In genomic region chr2:75560022-75560767, GRCh38 we compare ENCODE assay signal across 8 cellular contexts.
A peak's percentile ranks its signal among the peaks of the same experiment; 100 is the strongest.
DNase-seq lines count a peak whose midpoint lies in the region; ATAC-seq lines count a peak whose summit lies in the region.

No MANE protein-coding gene starts in this region.

- H3K9me3 Mint-ChIP-seq in stimulated activated naive B cell treated with anti-CD40 and anti-IgM and Interleukin-4, amounts not matched to agents 10 μg/mL and 1 μg/mL and 100 μg/mL, for 72 hours = no peaks in the 10 kb centered on the region

- DNase-seq in adipocyte (ENCODE audit: low read depth) (peak; percentile 66), activated gamma-delta T cell treated with Interleukin-2 at 50 U/mL for 16 hours (no peak)
- no peak for DNase-seq in stimulated activated naive B cell treated with anti-CD40 and anti-IgM and Interleukin-4, amounts not matched to agents 10 μg/mL and 1 μg/mL and 100 μg/mL, for 72 hours
- no peak for DNase-seq in activated CD4-positive, CD25-positive, alpha-beta regulatory T cell (lab: John Stamatoyannopoulos, UW)

- H3K4me1 ChIP-seq in adipocyte (ENCODE audit: control insufficient read depth, insufficient read depth, low read length) (peaks cover 17% of the 10 kb centered on the region), iPS-20b (ENCODE audit: insufficient read depth, low read length) (peaks cover 13% of the 10 kb centered on the region)

- H3K4me1 Mint-ChIP-seq in stimulated activated naive B cell treated with anti-CD40 and anti-IgM and Interleukin-4, amounts not matched to agents 10 μg/mL and 1 μg/mL and 100 μg/mL, for 72 hours = peaks cover 6 to 15% of the 10 kb centered on the region in 2 donors

- ATAC-seq in HG03354 (IDR thresholded peaks at IDR 0.05; ENCODE audit: poor library complexity, severe bottlenecking, unreplicated experiment) = peak; percentile 57
- ATAC-seq in stimulated activated naive B cell treated with anti-CD40 and anti-IgM and Interleukin-4, amounts not matched to agents 10 μg/mL and 1 μg/mL and 100 μg/mL, for 72 hours (replicated peaks) = peak; percentile 42 to 50
- no peak for ATAC-seq in HG02840 (IDR thresholded peaks at IDR 0.05; ENCODE audit: low FRiP score, unreplicated experiment)

- no peaks in the 10 kb centered on the region for H3K27me3 ChIP-seq in adipocyte (replicated peaks; ENCODE audit: control insufficient read depth, insufficient read depth, low read length)
- peaks cover 42% of the 10 kb centered on the region for H3K27me3 ChIP-seq in iPS-20b (ENCODE audit: insufficient read depth, low read length)

- H3K36me3 ChIP-seq in adipocyte (ENCODE audit: control insufficient read depth, insufficient read depth, low read length, severe bottlenecking) = no peaks in the 10 kb centered on the region
- no peaks in the 10 kb centered on the region for H3K36me3 ChIP-seq in iPS-20b (ENCODE audit: insufficient read depth, low read depth, low read length)

- no peak overlapping the region for H3K27ac ChIP-seq in iPS-20b (ENCODE audit: low read length)

- H3K27ac Mint-ChIP-seq in stimulated activated naive B cell treated with anti-CD40 and anti-IgM and Interleukin-4, amounts not matched to agents 10 μg/mL and 1 μg/mL and 100 μg/mL, for 72 hours = no peak overlapping the region

- H3K4me3 ChIP-seq in GM08714 (ENCODE audit: low read length) (peak overlapping the region; percentile 48; the same call in 1 of the 2 replicates), adipocyte (ENCODE audit: low read length) (peak overlapping the region; percentile 81), iPS-20b (ENCODE audit: low read length) (peak overlapping the region; percentile 81)

- no peaks in the 10 kb centered on the region for H3K36me3 Mint-ChIP-seq in stimulated activated naive B cell treated with anti-CD40 and anti-IgM and Interleukin-4, amounts not matched to agents 10 μg/mL and 1 μg/mL and 100 μg/mL, for 72 hours

- H3K4me3 Mint-ChIP-seq in stimulated activated naive B cell treated with anti-CD40 and anti-IgM and Interleukin-4, amounts not matched to agents 10 μg/mL and 1 μg/mL and 100 μg/mL, for 72 hours = peak overlapping the region; percentile 81 to 82

- H3K27me3 Mint-ChIP-seq in stimulated activated naive B cell treated with anti-CD40 and anti-IgM and Interleukin-4, amounts not matched to agents 10 μg/mL and 1 μg/mL and 100 μg/mL, for 72 hours = peaks cover 57% of the 10 kb centered on the region in 2 donors

- H3K9me3 ChIP-seq in adipocyte (ENCODE audit: control insufficient read depth, low read length) (no peaks in the 10 kb centered on the region), iPS-20b (ENCODE audit: insufficient read depth, low read depth, low read length) (no peaks in the 10 kb centered on the region)

- H3K9ac ChIP-seq in adipocyte (ENCODE audit: low read length) (peak overlapping the region; percentile 82), iPS-20b (ENCODE audit: low read depth, low read length) (peak overlapping the region; percentile 69; the same call in 1 of the 2 replicates)
